In genomic region chr18:23452728-23453656, GRCh38 we compare ENCODE assay signal across 1 cellular context.
TF ChIP-seq lines count a peak whose summit lies in the region.

Gene RIOK3, plus strand, starts transcription at chr18:23453287. Its CDS starts 153 bp downstream, at chr18:23453440.

TF ChIP-seq in HepG2, 621 proteins besides CTCF, POLR2A, EP300 and RAD21 (continued from another document and continues in another):
- TF ChIP-seq CERS6 (CRISPR knock-in tag; IDR thresholded peaks at IDR 0.05) = no peak
- TF ChIP-seq ZNF513 (CRISPR knock-in tag; conservative IDR thresholded peaks at IDR 0.05) = no peak
- no peak for TF ChIP-seq ZNF614 (CRISPR knock-in tag; IDR thresholded peaks at IDR 0.05; ENCODE audit: borderline replicate concordance)
- no peak for TF ChIP-seq AKAP8 (CRISPR knock-in tag; IDR thresholded peaks at IDR 0.05)
- peak; percentile 91 for TF ChIP-seq NFYB (CRISPR knock-in tag; IDR thresholded peaks at IDR 0.05)
- TF ChIP-seq THAP7 (CRISPR knock-in tag; IDR thresholded peaks at IDR 0.05) = 0 out of 2 replicates have a peak, but pooled peaks have one; percentile 15
- no peak for TF ChIP-seq SATB2 (CRISPR knock-in tag; IDR thresholded peaks at IDR 0.05)
- no peak for TF ChIP-seq CBFB (CRISPR knock-in tag; IDR thresholded peaks at IDR 0.05)
- no peak for TF ChIP-seq ZBTB4 (CRISPR knock-in tag; IDR thresholded peaks at IDR 0.05; ENCODE audit: borderline replicate concordance)
- no peak for TF ChIP-seq ZBTB40 (IDR thresholded peaks at IDR 0.05)
- TF ChIP-seq ZBTB40 (CRISPR knock-in tag; IDR thresholded peaks at IDR 0.05) = peak; percentile 37
- peak; percentile 67; the same call in 1 of the 2 replicates for TF ChIP-seq TBX2 (CRISPR knock-in tag; IDR thresholded peaks at IDR 0.05; ENCODE audit: borderline replicate concordance)
- TF ChIP-seq ZNF232 (CRISPR knock-in tag; IDR thresholded peaks at IDR 0.05; ENCODE audit: borderline replicate concordance) = no peak
- TF ChIP-seq SRY (CRISPR knock-in tag; IDR thresholded peaks at IDR 0.05) = peak; percentile 72; the same call in 1 of the 2 replicates
- TF ChIP-seq SMARCC2 (IDR thresholded peaks at IDR 0.05) = no peak
- peak; percentile 1; the same call in 1 of the 2 replicates for TF ChIP-seq FOXO1 (CRISPR knock-in tag; IDR thresholded peaks at IDR 0.05)
- peak in 1 of 2 experiments; percentile 61; a peak in 1 of 4 replicates for TF ChIP-seq KLF16 (CRISPR knock-in tag; IDR thresholded peaks at IDR 0.05)
- TF ChIP-seq U2AF1 (optimal IDR thresholded peaks at IDR 0.05; ENCODE audit: low read depth, low read length) = no peak
- no peak for TF ChIP-seq HMG20B (CRISPR knock-in tag; conservative IDR thresholded peaks at IDR 0.05)
- TF ChIP-seq LRRFIP1 (CRISPR knock-in tag; conservative IDR thresholded peaks at IDR 0.05) = no peak
- peak; percentile 44; the same call in 1 of the 2 replicates for TF ChIP-seq ZFP37 (CRISPR knock-in tag; IDR thresholded peaks at IDR 0.05; ENCODE audit: borderline replicate concordance)
- TF ChIP-seq ZNF597 (CRISPR knock-in tag; IDR thresholded peaks at IDR 0.05) = no peak
- TF ChIP-seq ZNF570 (CRISPR knock-in tag; IDR thresholded peaks at IDR 0.05; ENCODE audit: borderline replicate concordance) = no peak
- TF ChIP-seq NFYC (CRISPR knock-in tag; IDR thresholded peaks at IDR 0.05) = peak; percentile 82
- no peak for TF ChIP-seq ATRX (CRISPR knock-in tag; IDR thresholded peaks at IDR 0.05; ENCODE audit: borderline replicate concordance)
- peak; percentile 40; the same call in 1 of the 2 replicates for TF ChIP-seq RXRB (CRISPR knock-in tag; IDR thresholded peaks at IDR 0.05; ENCODE audit: borderline replicate concordance)
- TF ChIP-seq ARHGAP35 (CRISPR knock-in tag; IDR thresholded peaks at IDR 0.05; ENCODE audit: borderline replicate concordance) = no peak
- TF ChIP-seq GZF1 (CRISPR knock-in tag; IDR thresholded peaks at IDR 0.05) = no peak
- no peak for TF ChIP-seq ZNF75D (CRISPR knock-in tag; IDR thresholded peaks at IDR 0.05; ENCODE audit: borderline replicate concordance)
- no peak for TF ChIP-seq IRX3 (CRISPR knock-in tag; IDR thresholded peaks at IDR 0.05; ENCODE audit: borderline replicate concordance, low read depth)
- TF ChIP-seq ZNF777 (CRISPR knock-in tag; IDR thresholded peaks at IDR 0.05) = no peak
- no peak for TF ChIP-seq TRAFD1 (CRISPR knock-in tag; IDR thresholded peaks at IDR 0.05; ENCODE audit: borderline replicate concordance)
- TF ChIP-seq ZBTB34 (CRISPR knock-in tag; IDR thresholded peaks at IDR 0.05) = no peak
- no peak for TF ChIP-seq MAFG (CRISPR knock-in tag; IDR thresholded peaks at IDR 0.05)
- TF ChIP-seq AGO2 (optimal IDR thresholded peaks at IDR 0.05; ENCODE audit: low read depth, low read length) = peak; percentile 62
